13 cellular contexts compared by ENCODE assay signal in genomic region chr1:165875171-165875570, GRCh38. TPM values are rescaled to one million over a fixed set of nuclear protein-coding genes. Genes with fewer than 3 reads are reported as not detected.
A peak's percentile ranks its signal among the peaks of the same experiment; 100 is the strongest.
DNase-seq lines count a peak whose midpoint lies in the region; ATAC-seq and TF ChIP-seq lines count a peak whose summit lies in the region.
"Had no signal": no experiment of that assay in that cellular context is flagged by ENCODE, and none has a peak within 500 bp of the region (broad histone marks: within the 10 kb centered on the region; RNA-seq: fewer than 3 reads in every experiment).

No MANE protein-coding gene starts in this region.

- H3K9me3 ChIP-seq in BLaER1 (peaks cover 46% of the 10 kb centered on the region), Loucy (ENCODE audit: insufficient read depth, low read depth, low read length) (0 out of 2 replicates have a peak, but pooled peaks cover 9% of the 10 kb centered on the region)

- H3K36me3 ChIP-seq in BLaER1 = peaks cover 29% of the 10 kb centered on the region
- peaks cover 16% of the 10 kb centered on the region; the same call in 1 of the 2 replicates for H3K36me3 ChIP-seq in Loucy (ENCODE audit: insufficient read depth, low read length)

- H3K4me3 ChIP-seq in BLaER1 (no peak overlapping the region), Loucy (ENCODE audit: low read length, poor library complexity, severe bottlenecking) (peak overlapping the region; percentile 53)

- ATAC-seq in GM21360 (IDR thresholded peaks at IDR 0.05; ENCODE audit: unreplicated experiment) (peak; percentile 41), HG02588 (IDR thresholded peaks at IDR 0.05; ENCODE audit: unreplicated experiment) (no peak)

- no peak for DNase-seq in endothelial cell (ENCODE audit: low spot score)
- no peak for DNase-seq in cardiac septum (ENCODE audit: low spot score)
- DNase-seq in germinal center (ENCODE audit: low spot score) = no peak
- no peak for DNase-seq in NCI-H2107 (lab: John Stamatoyannopoulos, UW)
- DNase-seq: activated T-cell treated with anti-CD3 and anti-CD28 coated beads, Interleukin-2, amount 50 U/mL, for 48 hours; head of caudate nucleus; KG1; midbrain; NCI-H524 had no signal

- peak overlapping the region; percentile 78 for H3K4me2 ChIP-seq in BLaER1
- H3K4me2 ChIP-seq in Loucy (ENCODE audit: low read depth, low read length, poor library complexity, severe bottlenecking) = peak overlapping the region; percentile 80

- peaks cover 33% of the 10 kb centered on the region for H3K36me3 Mint-ChIP-seq in endothelial cell (ENCODE audit: low read depth, unreplicated experiment)

- no peak overlapping the region for H3K4me3 Mint-ChIP-seq in endothelial cell (ENCODE audit: unreplicated experiment)

- H3K27me3 ChIP-seq in BLaER1 (peaks cover 9% of the 10 kb centered on the region; the same call in 1 of the 2 replicates), Loucy (ENCODE audit: insufficient read depth, low read length, poor library complexity, severe bottlenecking) (no peaks in the 10 kb centered on the region)

- no peak overlapping the region for H3K9ac ChIP-seq in BLaER1
- peak overlapping the region; percentile 43 for H3K9ac ChIP-seq in Loucy (ENCODE audit: low read depth, low read length, poor library complexity, severe bottlenecking)

- peaks cover 5% of the 10 kb centered on the region for H3K9me3 Mint-ChIP-seq in endothelial cell (ENCODE audit: unreplicated experiment)

- H3K9me2 ChIP-seq in Loucy (replicated peaks; ENCODE audit: low read depth, low read length) = no peaks in the 10 kb centered on the region

- no peak overlapping the region for H2AFZ ChIP-seq in Loucy (ENCODE audit: low read length)

- no peak overlapping the region for H3K27ac ChIP-seq in BLaER1

- intact Hi-C loops in cardiac septum (cut with DNase I) = no loop called here

- no peak for TF ChIP-seq CTCF in Loucy (conservative IDR thresholded peaks at IDR 0.05; ENCODE audit: low read length)
- TF ChIP-seq CTCF in endothelial cell (IDR thresholded peaks at IDR 0.05; ENCODE audit: unreplicated experiment) = no peak

- peaks cover 36% of the 10 kb centered on the region for H3K4me1 Mint-ChIP-seq in endothelial cell (ENCODE audit: unreplicated experiment)

- peaks cover 3% of the 10 kb centered on the region; the same call in 1 of the 2 replicates for H3F3A ChIP-seq in Loucy (ENCODE audit: low read depth)

- H3K27me3 Mint-ChIP-seq in endothelial cell (ENCODE audit: unreplicated experiment) = peaks cover 2% of the 10 kb centered on the region

- H4K20me1 ChIP-seq in BLaER1 (peaks cover 98% of the 10 kb centered on the region), Loucy (ENCODE audit: insufficient read depth, low read length, poor library complexity, severe bottlenecking) (peaks cover 80% of the 10 kb centered on the region)

- H3K27ac Mint-ChIP-seq in endothelial cell (ENCODE audit: unreplicated experiment) = peak overlapping the region; percentile 90

- H3K4me1 ChIP-seq in BLaER1 (peaks cover 62% of the 10 kb centered on the region), Loucy (ENCODE audit: insufficient read depth, low read length, poor library complexity, severe bottlenecking) (peaks cover 72% of the 10 kb centered on the region)

- peaks cover 95% of the 10 kb centered on the region for H3K79me2 ChIP-seq in Loucy (ENCODE audit: insufficient read depth, low read length)

RNA-seq across cellular contexts. Expression of gene UCK2, which starts 47.8 kb away (rescaled TPM):
- 52.9 TPM for total RNA-seq in endothelial cell (ENCODE audit: unreplicated experiment)
- total RNA-seq in cardiac septum = 32.0 TPM
